20 cellular contexts compared by ENCODE assay signal in the genomic region with DNA sequence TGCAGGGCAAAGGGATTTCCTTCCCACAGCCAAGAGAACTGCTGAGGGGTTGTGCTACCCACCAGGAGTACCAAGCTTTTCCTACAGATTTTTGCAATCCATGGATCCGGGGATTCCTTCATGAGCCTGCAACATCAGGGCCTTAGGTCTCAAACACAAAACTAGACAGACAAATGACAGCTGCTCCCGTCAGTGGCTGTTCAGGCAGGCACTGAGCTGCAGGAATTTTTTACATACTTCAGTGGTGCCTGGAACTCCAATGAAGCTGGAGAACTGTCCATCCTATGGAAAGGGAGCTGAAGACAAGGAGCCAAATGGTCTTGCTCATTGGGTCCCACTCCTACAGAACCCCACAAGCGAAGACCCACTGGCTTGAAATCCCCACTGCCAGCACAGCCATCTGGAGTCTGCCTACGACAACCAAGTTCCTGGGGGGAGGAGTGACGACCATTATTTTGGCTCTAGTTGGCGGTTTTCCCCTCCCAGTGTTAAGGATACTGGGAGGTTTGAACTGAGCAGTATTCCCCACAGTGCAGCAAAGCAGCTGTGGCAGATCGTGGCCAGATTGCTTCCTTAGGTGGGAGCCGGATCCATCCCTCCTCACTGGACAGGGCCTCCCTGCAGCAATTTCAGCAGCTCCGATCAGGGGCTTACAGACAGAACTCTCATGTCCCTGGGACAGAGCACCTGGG.
"Had no signal": no experiment of that assay in that cellular context is flagged by ENCODE, and none has a peak within 500 bp of the region (broad histone marks: within the 10 kb centered on the region; RNA-seq: fewer than 3 reads in every experiment).

No MANE protein-coding gene starts in this region.

- ATAC-seq: foreskin keratinocyte; left colon; natural killer cell treated with Interleukin-12 subunit alpha and Interleukin-12 subunit beta and Interleukin-15 and Interleukin-18, amount 100 ng/mL, for 72 hours; stimulated activated naive CD8-positive, alpha-beta T cell treated with anti-CD3 and anti-CD28 coated beads, Interleukin-15, Interleukin-2, amounts not matched to agents 100 U/mL and 50 U/mL, for 24 hours had no signal

- H2AFZ ChIP-seq: hepatocyte had no signal

- H3K4me2 ChIP-seq: hepatocyte had no signal

- H3K79me2 ChIP-seq: hepatocyte had no signal

- H3K27ac Mint-ChIP-seq: endodermal cell; natural killer cell treated with Interleukin-12 subunit alpha and Interleukin-12 subunit beta and Interleukin-15 and Interleukin-18, amount 100 ng/mL, for 72 hours had no signal

- H3K4me3 Mint-ChIP-seq: endodermal cell; natural killer cell treated with Interleukin-12 subunit alpha and Interleukin-12 subunit beta and Interleukin-15 and Interleukin-18, amount 100 ng/mL, for 72 hours had no signal

- H3K27ac ChIP-seq: coronary artery, foreskin keratinocyte, hepatocyte, neutrophil, ovary, right atrium auricular region, sigmoid colon, suprapubic skin, thyroid gland, upper lobe of left lung, uterus had no signal

- DNase-seq: effector CD4-positive, alpha-beta T cell; erythroblast; foreskin keratinocyte; head of caudate nucleus; left colon; ovary; sigmoid colon; small intestine; stimulated activated CD4-positive, alpha-beta T cell treated with anti-CD3 and anti-CD28 coated beads, Interleukin-12 subunit alpha, Interleukin-12 subunit beta, amount 100 ng/mL, for 4 hours; stimulated activated naive CD8-positive, alpha-beta T cell treated with anti-CD3 and anti-CD28 coated beads, Interleukin-15, Interleukin-2, amounts not matched to agents 100 U/mL and 50 U/mL, for 24 hours; upper lobe of left lung; uterus had no signal

- H3K36me3 ChIP-seq: neutrophil, ovary, right atrium auricular region, sigmoid colon, suprapubic skin, thyroid gland, upper lobe of left lung, uterus had no signal

- H3K4me1 ChIP-seq: foreskin keratinocyte, right atrium auricular region, sigmoid colon, suprapubic skin, upper lobe of left lung, uterus had no signal

- H3K27me3 ChIP-seq: foreskin keratinocyte, hepatocyte, neutrophil, ovary, right atrium auricular region, sigmoid colon, suprapubic skin, thyroid gland, uterus had no signal

- H3K4me3 ChIP-seq: coronary artery, hepatocyte, ovary, right atrium auricular region, sigmoid colon, suprapubic skin, thyroid gland, upper lobe of left lung, uterus had no signal

- H3K9me3 ChIP-seq: ovary, thyroid gland, uterus had no signal
